Comparison of ENCODE assay signal across 1 cellular context in the genomic region with DNA sequence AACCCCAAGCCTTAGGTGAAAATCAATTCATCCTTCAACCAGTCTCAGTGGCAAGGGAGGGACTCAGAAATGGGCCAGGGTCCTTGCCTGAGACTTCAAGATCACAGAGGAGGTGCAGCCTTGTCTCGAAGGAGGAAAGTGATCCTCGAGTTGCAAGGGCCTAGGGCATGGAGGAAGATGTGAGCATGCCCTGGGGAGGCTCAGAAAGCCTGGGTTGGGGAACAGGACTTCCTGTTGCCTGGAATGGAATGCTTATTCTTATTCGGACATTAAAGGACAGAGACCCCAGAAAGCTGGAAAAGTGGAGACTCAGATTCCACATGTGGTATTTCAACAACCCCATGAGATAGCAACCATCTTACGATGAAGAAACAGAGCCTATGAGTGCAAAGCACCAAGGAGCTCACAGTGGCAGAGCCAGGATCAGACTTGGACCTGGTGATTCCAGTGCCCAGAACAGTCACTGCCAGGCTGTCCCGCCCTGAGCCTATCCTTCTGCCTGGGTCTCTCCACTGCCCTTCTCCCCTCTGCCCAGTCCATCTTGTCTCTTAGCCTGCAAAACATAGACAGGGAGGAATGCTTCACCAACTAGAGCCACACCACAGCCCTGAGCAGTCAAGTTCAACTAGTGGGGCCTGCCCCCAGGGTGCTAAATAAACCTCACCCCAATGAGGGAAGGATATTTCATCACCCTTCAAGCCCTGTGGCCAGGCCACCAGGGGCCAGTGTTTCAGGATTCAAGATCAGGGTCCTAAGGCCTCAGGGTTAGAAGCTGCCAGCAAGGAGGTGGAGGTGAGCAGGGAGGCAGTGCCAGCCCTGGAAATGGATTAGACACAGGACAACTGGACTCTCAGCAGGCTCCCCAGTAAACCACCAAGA.
TF ChIP-seq lines count a peak whose summit lies in the region.

No MANE protein-coding gene starts in this region.

TF ChIP-seq in A549, 52 proteins besides CTCF, POLR2A, EP300 and RAD21 (continued from another document):
- TF ChIP-seq, protein P1, sequence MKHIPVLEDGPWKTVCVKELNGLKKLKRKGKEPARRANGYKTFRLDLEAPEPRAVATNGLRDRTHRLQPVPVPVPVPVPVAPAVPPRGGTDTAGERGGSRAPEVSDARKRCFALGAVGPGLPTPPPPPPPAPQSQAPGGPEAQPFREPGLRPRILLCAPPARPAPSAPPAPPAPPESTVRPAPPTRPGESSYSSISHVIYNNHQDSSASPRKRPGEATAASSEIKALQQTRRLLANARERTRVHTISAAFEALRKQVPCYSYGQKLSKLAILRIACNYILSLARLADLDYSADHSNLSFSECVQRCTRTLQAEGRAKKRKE (CRISPR knock-in tag; IDR thresholded peaks at IDR 0.05; ENCODE audit: low read depth): no peak
- no peak for TF ChIP-seq HOXA7 (CRISPR knock-in tag; IDR thresholded peaks at IDR 0.05)
- no peak for TF ChIP-seq TFCP2L1 (CRISPR knock-in tag; IDR thresholded peaks at IDR 0.05)
- TF ChIP-seq CEBPB (IDR thresholded peaks at IDR 0.05): no peak
- TF ChIP-seq, protein P2, sequence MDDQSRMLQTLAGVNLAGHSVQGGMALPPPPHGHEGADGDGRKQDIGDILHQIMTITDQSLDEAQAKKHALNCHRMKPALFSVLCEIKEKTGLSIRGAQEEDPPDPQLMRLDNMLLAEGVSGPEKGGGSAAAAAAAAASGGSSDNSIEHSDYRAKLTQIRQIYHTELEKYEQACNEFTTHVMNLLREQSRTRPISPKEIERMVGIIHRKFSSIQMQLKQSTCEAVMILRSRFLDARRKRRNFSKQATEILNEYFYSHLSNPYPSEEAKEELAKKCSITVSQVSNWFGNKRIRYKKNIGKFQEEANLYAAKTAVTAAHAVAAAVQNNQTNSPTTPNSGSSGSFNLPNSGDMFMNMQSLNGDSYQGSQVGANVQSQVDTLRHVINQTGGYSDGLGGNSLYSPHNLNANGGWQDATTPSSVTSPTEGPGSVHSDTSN (IDR thresholded peaks at IDR 0.05): no peak
- TF ChIP-seq TP53 (CRISPR knock-in tag; IDR thresholded peaks at IDR 0.05): no peak
- no peak for TF ChIP-seq RFX5 (IDR thresholded peaks at IDR 0.05)
